In genomic region chr4:39335566-39335965, GRCh38 we compare ENCODE assay signal across 28 cellular contexts.
"Had no signal": no experiment of that assay in that cellular context is flagged by ENCODE, and none has a peak within 500 bp of the region (broad histone marks: within the 10 kb centered on the region; RNA-seq: fewer than 3 reads in every experiment).

No MANE protein-coding gene starts in this region.

- H3K27ac ChIP-seq: brain microvascular endothelial cell, parathyroid adenoma, psoas muscle, sigmoid colon had no signal

- H3K4me3 ChIP-seq: psoas muscle, sigmoid colon had no signal

- H3K4me1 ChIP-seq: parathyroid adenoma, psoas muscle had no signal

- H3K9me3 ChIP-seq: psoas muscle, sigmoid colon had no signal

- H3K36me3 ChIP-seq: brain microvascular endothelial cell had no signal

- H3K36me3 Mint-ChIP-seq: immature natural killer cell had no signal

- H3K27me3 Mint-ChIP-seq: activated CD4-positive, alpha-beta T cell treated with anti-CD3 and anti-CD28 coated beads for 36 hours; activated CD8-positive, alpha-beta memory T cell treated with anti-CD3 and anti-CD28 coated beads, Interleukin-2, amount 10 ng/mL, durations not matched to agents 7 days and 5 days; activated naive CD8-positive, alpha-beta T cell treated with anti-CD3 and anti-CD28 coated beads, Interleukin-2, amount 10 ng/mL, durations not matched to agents 7 days and 5 days; naive thymus-derived CD4-positive, alpha-beta T cell; stimulated activated naive CD8-positive, alpha-beta T cell treated with anti-CD3 and anti-CD28 coated beads, Interleukin-15, amount 100 ng/mL, for 72 hours; type B pancreatic cell had no signal

- H3K9me3 Mint-ChIP-seq: activated naive CD8-positive, alpha-beta T cell treated with anti-CD3 and anti-CD28 coated beads, Interleukin-2, amount 10 ng/mL, durations not matched to agents 7 days and 5 days; immature natural killer cell; naive thymus-derived CD4-positive, alpha-beta T cell; stimulated activated effector memory CD8-positive, alpha-beta T cell treated with anti-CD3 and anti-CD28 coated beads, Interleukin-12 subunit alpha, Interleukin-12 subunit beta, amount 100 ng/mL, for 72 hours; stimulated activated naive CD8-positive, alpha-beta T cell treated with anti-CD3 and anti-CD28 coated beads, Interleukin-15, amount 100 ng/mL, for 72 hours; T-helper 2 cell treated with Interferon-gamma antibody and Interleukin-4, amounts not matched to agents 5 μg/mL and 100 μg/mL, for 36 hours; type B pancreatic cell had no signal

- H3K27me3 ChIP-seq: brain microvascular endothelial cell, sigmoid colon had no signal

- H3K27ac Mint-ChIP-seq: activated CD4-positive, alpha-beta T cell treated with anti-CD3 and anti-CD28 coated beads for 36 hours; activated naive CD8-positive, alpha-beta T cell treated with anti-CD3 and anti-CD28 coated beads, Interleukin-2, amount 10 ng/mL, durations not matched to agents 7 days and 5 days; stimulated activated effector memory CD8-positive, alpha-beta T cell treated with anti-CD3 and anti-CD28 coated beads, Interleukin-12 subunit alpha, Interleukin-12 subunit beta, amount 100 ng/mL, for 72 hours; T-helper 2 cell treated with Interferon-gamma antibody and Interleukin-4, amounts not matched to agents 5 μg/mL and 100 μg/mL, for 36 hours; type B pancreatic cell had no signal

- H3K4me3 Mint-ChIP-seq: activated CD4-positive, alpha-beta T cell treated with anti-CD3 and anti-CD28 coated beads for 36 hours; activated CD8-positive, alpha-beta memory T cell treated with anti-CD3 and anti-CD28 coated beads, Interleukin-2, amount 10 ng/mL, durations not matched to agents 7 days and 5 days; activated CD8-positive, alpha-beta T cell treated with anti-CD3 and anti-CD28 coated beads, Interleukin-2, amount 10 ng/mL, durations not matched to agents 7 days and 5 days; activated naive CD8-positive, alpha-beta T cell treated with anti-CD3 and anti-CD28 coated beads, Interleukin-2, amount 10 ng/mL, durations not matched to agents 7 days and 5 days; immature natural killer cell; naive thymus-derived CD4-positive, alpha-beta T cell; stimulated activated effector memory CD8-positive, alpha-beta T cell treated with anti-CD3 and anti-CD28 coated beads, Interleukin-12 subunit alpha, Interleukin-12 subunit beta, amount 100 ng/mL, for 72 hours; stimulated activated naive CD8-positive, alpha-beta T cell treated with anti-CD3 and anti-CD28 coated beads, Interleukin-15, amount 100 ng/mL, for 72 hours; T-helper 2 cell treated with Interferon-gamma antibody and Interleukin-4, amounts not matched to agents 5 μg/mL and 100 μg/mL, for 36 hours; type B pancreatic cell had no signal

- ATAC-seq: activated CD4-positive, alpha-beta T cell treated with anti-CD3 and anti-CD28 coated beads for 36 hours; activated CD8-positive, alpha-beta memory T cell treated with anti-CD3 and anti-CD28 coated beads, Interleukin-2, amount 10 ng/mL, durations not matched to agents 7 days and 5 days; activated CD8-positive, alpha-beta T cell treated with anti-CD3 and anti-CD28 coated beads, Interleukin-2, amount 10 ng/mL, durations not matched to agents 7 days and 5 days; left colon; naive thymus-derived CD4-positive, alpha-beta T cell; psoas muscle; stimulated activated effector memory CD8-positive, alpha-beta T cell treated with anti-CD3 and anti-CD28 coated beads, Interleukin-12 subunit alpha, Interleukin-12 subunit beta, amount 100 ng/mL, for 72 hours; stimulated activated naive CD8-positive, alpha-beta T cell treated with anti-CD3 and anti-CD28 coated beads, Interleukin-15, amount 100 ng/mL, for 72 hours had no signal

- DNase-seq: activated CD4-positive, alpha-beta T cell treated with anti-CD3 and anti-CD28 coated beads for 36 hours; activated CD4-positive, CD25-positive, alpha-beta regulatory T cell; activated CD8-positive, alpha-beta memory T cell treated with anti-CD3 and anti-CD28 coated beads, Interleukin-2, amount 10 ng/mL, durations not matched to agents 7 days and 5 days; activated CD8-positive, alpha-beta T cell treated with anti-CD3 and anti-CD28 coated beads, Interleukin-2, amount 10 ng/mL, durations not matched to agents 7 days and 5 days; activated effector memory CD4-positive, alpha-beta T cell treated with Interleukin-2 at 50 U/mL for 16 hours; activated naive CD4-positive, alpha-beta T cell treated with Interleukin-2 at 50 U/mL for 16 hours; activated naive CD8-positive, alpha-beta T cell treated with anti-CD3 and anti-CD28 coated beads, Interleukin-2, amount 10 ng/mL, durations not matched to agents 7 days and 5 days; amniotic stem cell; brain microvascular endothelial cell; cortex of kidney; head of caudate nucleus; hypothalamus; immature natural killer cell; kidney; left colon; mammary epithelial cell; naive thymus-derived CD4-positive, alpha-beta T cell; nucleus accumbens; psoas muscle; sigmoid colon; small intestine; stimulated activated CD4-positive, alpha-beta T cell treated with anti-CD3 and anti-CD28 coated beads, Interleukin-4, amount 100 ng/mL, for 24 hours; stimulated activated naive CD8-positive, alpha-beta T cell treated with anti-CD3 and anti-CD28 coated beads, Interleukin-15, amount 100 ng/mL, for 72 hours; substantia nigra had no signal
